26 cellular contexts compared by ENCODE assay signal in the genomic region with DNA sequence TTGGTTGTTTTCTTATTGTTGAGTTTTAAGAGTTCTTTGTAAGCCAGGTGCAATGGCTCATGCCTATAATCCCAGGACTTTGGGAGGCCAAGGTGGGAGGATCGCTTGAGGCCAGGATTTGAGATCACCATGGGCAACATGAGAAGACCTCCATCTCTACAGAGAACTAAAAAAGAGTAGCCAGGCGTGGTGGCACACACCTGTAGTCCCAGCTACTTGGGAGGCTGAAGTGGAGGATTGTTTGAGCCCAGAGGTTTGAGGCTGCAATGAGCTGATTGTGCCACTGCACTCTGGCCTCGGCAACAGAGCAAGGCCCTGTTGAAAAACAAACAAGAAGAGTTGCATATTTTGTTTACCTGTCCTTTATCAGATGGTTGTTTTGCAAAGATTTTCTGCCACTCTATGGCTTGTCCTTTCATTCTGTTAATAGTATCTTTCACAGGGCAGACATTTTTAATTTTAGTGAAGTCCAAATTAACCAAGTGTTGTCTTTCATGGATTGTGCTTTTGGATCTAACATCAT. TPM values are rescaled to one million over a fixed set of nuclear protein-coding genes. Genes with fewer than 3 reads are reported as not detected.
DNase-seq lines count a peak whose midpoint lies in the region; ATAC-seq, FAIRE-seq and TF ChIP-seq lines count a peak whose summit lies in the region.
"Had no signal": no experiment of that assay in that cellular context is flagged by ENCODE, and none has a peak within 500 bp of the region (broad histone marks: within the 10 kb centered on the region; RNA-seq: fewer than 3 reads in every experiment).

No MANE protein-coding gene starts in this region.

- TF ChIP-seq CTCF in endodermal cell (conservative IDR thresholded peaks at IDR 0.05): no peak
- no peak for TF ChIP-seq CTCF in HepG2 (CRISPR knock-in tag; IDR thresholded peaks at IDR 0.05)

- BruUV-seq in HepG2 (replicated peaks; lab: Mats Ljungman, UMichigan): no TSS peak

- POLR2A ChIA-PET in HepG2 (lab: Yijun Ruan, JAX): no interaction called here

- H3K4me1 ChIP-seq in endodermal cell (ENCODE audit: control insufficient read depth, insufficient read depth, low read length) (no peaks in the 10 kb centered on the region), HepG2 (ENCODE audit: insufficient read depth, low read length) (peaks cover 7% of the 10 kb centered on the region; the same call in 1 of the 2 replicates)
- H3K4me1 ChIP-seq: A549; BE2C; BLaER1 treated with 17β-estradiol and CSF1 and Interleukin-3, amounts not matched to agents 10 nM and 100 nM; HAP-1 had no signal

- ATAC-seq in activated T-cell treated with anti-CD3 and anti-CD28 coated beads, Interleukin-2, amount 50 U/mL, for 72 hours (replicated peaks in 1 of 2): no peak
- ATAC-seq in HepG2: peak; percentile 41; the same call in 1 of the 3 replicates
- ATAC-seq: A549, GM12878 had no signal

- WGBS in endodermal cell (ENCODE audit: insufficient coverage in 1 of 2, insufficient read length in 1 of 2), 2 experiments: 98 to 100% methylated on average over 1 to 3 of the region's 3 CpGs
- 82% methylated on average over 3 of the region's 3 CpGs for WGBS in HepG2 (ENCODE audit: low lambda C conversion rate)

- no peak for DNase-seq in activated T-cell treated with anti-CD3 and anti-CD28 coated beads, Interleukin-2, amount 50 U/mL, for 72 hours
- DNase-seq in activated T-cell treated with anti-CD3 and anti-CD28 coated beads for 4 hours (no peak), endodermal cell (no peak), HepG2 (ENCODE audit: low spot score) (peak; percentile 11), NCI-H748 treated with DMSO at 0.1 percent for 48 hours (lab: John Stamatoyannopoulos, UW) (no peak), mesenteric fat pad (ENCODE audit: low spot score) (no peak)
- DNase-seq: 8988T; ACHN; AML-193; BE2C; CD4-positive, alpha-beta T cell; CD8-positive, alpha-beta memory T cell; DMS 273 treated with DMSO at 0.1 percent for 48 hours; DMS79; EL; GDM1; GOT3; HFFc6 had no signal

- H3K36me3 ChIP-seq in endodermal cell (ENCODE audit: control insufficient read depth, insufficient read depth, low read length) (peaks cover 77% of the 10 kb centered on the region), HepG2 (replicated peaks in 1 of 2; ENCODE audit: control insufficient read depth in 1 of 2, insufficient read depth in 2 of 2, low read length in 2 of 2) (peaks cover 49 to 88% of the 10 kb centered on the region in 2 experiments)

- H2AFZ ChIP-seq in HepG2 (ENCODE audit: low read length): no peak overlapping the region

- TF ChIP-seq EP300 in HepG2 (IDR thresholded peaks at IDR 0.05; ENCODE audit: low read depth in 2 of 2, low read length in 2 of 2) (no peak), HepG2 (CRISPR knock-in tag; IDR thresholded peaks at IDR 0.05; ENCODE audit: borderline replicate concordance) (no peak)

- H4K20me1 ChIP-seq in HepG2 (ENCODE audit: insufficient read depth, low read length): no peaks in the 10 kb centered on the region

- H3K9me3 ChIP-seq in endodermal cell (ENCODE audit: control insufficient read depth, low read length): no peaks in the 10 kb centered on the region
- H3K9me3 ChIP-seq in HepG2 (ENCODE audit: low read length): no peaks in the 10 kb centered on the region
- H3K9me3 ChIP-seq: A549; BE2C; BLaER1 treated with 17β-estradiol and CSF1 and Interleukin-3, amounts not matched to agents 10 nM and 100 nM; HAP-1 had no signal

- H3K9ac ChIP-seq in endodermal cell (ENCODE audit: extremely low read depth, low read length, poor library complexity, severe bottlenecking): no peak overlapping the region
- H3K9ac ChIP-seq in HepG2 (ENCODE audit: insufficient read depth, low read depth, low read length): no peak overlapping the region
- H3K9ac ChIP-seq: BLaER1 treated with 17β-estradiol and CSF1 and Interleukin-3, amounts not matched to agents 10 nM and 100 nM had no signal

- no peak for TF ChIP-seq RAD21 in HepG2 (CRISPR knock-in tag; IDR thresholded peaks at IDR 0.05)

- H3K27me3 ChIP-seq in endodermal cell (ENCODE audit: control insufficient read depth, insufficient read depth, low read length, poor library complexity, severe bottlenecking): no peaks in the 10 kb centered on the region
- H3K27me3 ChIP-seq in HepG2 (ENCODE audit: control insufficient read depth in 1 of 2, insufficient read depth in 2 of 2, low read length in 2 of 2): no peaks in the 10 kb centered on the region
- H3K27me3 ChIP-seq: BE2C; BLaER1 treated with 17β-estradiol and CSF1 and Interleukin-3, amounts not matched to agents 10 nM and 100 nM had no signal

- H3K4me3 ChIP-seq in endodermal cell (ENCODE audit: low read length): no peak overlapping the region
- no peak overlapping the region for H3K4me3 ChIP-seq in HepG2 (replicated peaks in 1 of 3; ENCODE audit: insufficient read depth in 1 of 3, low read depth in 2 of 3, low read length in 3 of 3)
- H3K4me3 ChIP-seq: A549; BLaER1 treated with 17β-estradiol and CSF1 and Interleukin-3, amounts not matched to agents 10 nM and 100 nM; GM12878; HAP-1 had no signal

- no peak for FAIRE-seq in HepG2 (lab: Jason Lieb, UNC)
- FAIRE-seq: A549, D721Med, GM12878, GM19239, H54 had no signal

- peaks cover 9% of the 10 kb centered on the region for H3K4me1 Mint-ChIP-seq in activated T-cell treated with anti-CD3 and anti-CD28 coated beads, Interleukin-2, amount 50 U/mL, for 72 hours (ENCODE audit: low read depth)
- peaks cover 3% of the 10 kb centered on the region for H3K4me1 Mint-ChIP-seq in endodermal cell
- H3K4me1 Mint-ChIP-seq: CD14-positive monocyte; CD8-positive, alpha-beta memory T cell had no signal

- H3K36me3 Mint-ChIP-seq in activated T-cell treated with anti-CD3 and anti-CD28 coated beads, Interleukin-2, amount 50 U/mL, for 72 hours (ENCODE audit: insufficient read depth in 2 of 2): peaks cover 10 to 30% of the 10 kb centered on the region in 2 donors
- H3K36me3 Mint-ChIP-seq in endodermal cell (ENCODE audit: low read depth): peaks cover 70% of the 10 kb centered on the region

- H3K27ac ChIP-seq in endodermal cell (ENCODE audit: low read depth, low read length) (no peak overlapping the region), HepG2 (ENCODE audit: extremely low read length, insufficient read depth, low read length) (no peak overlapping the region)
- H3K27ac ChIP-seq: A549; BLaER1 treated with 17β-estradiol and CSF1 and Interleukin-3, amounts not matched to agents 10 nM and 100 nM had no signal

- H3K9me3 Mint-ChIP-seq in activated T-cell treated with anti-CD3 and anti-CD28 coated beads, Interleukin-2, amount 50 U/mL, for 72 hours: no peaks in the 10 kb centered on the region
- H3K9me3 Mint-ChIP-seq in endodermal cell: peaks cover 2% of the 10 kb centered on the region
- H3K9me3 Mint-ChIP-seq: CD14-positive monocyte; CD4-positive, alpha-beta T cell; CD8-positive, alpha-beta memory T cell; HFFc6 had no signal

- in situ Hi-C loops in HepG2 (cut with HindIII; ENCODE audit: extremely low pct_ligation_motif_present, low pct_unique_long_range_greater_than_20kb): no loop called here

- CTCF ChIA-PET in HepG2 (lab: Yijun Ruan, JAX; ENCODE audit: low intra/inter-chr PET ratio, low total read pairs): no interaction called here

- no peak for TF ChIP-seq POLR2A in HepG2 (IDR thresholded peaks at IDR 0.05; ENCODE audit: insufficient read depth in 1 of 2, low read depth in 2 of 2, low read length in 2 of 2)

- intact Hi-C loops in HepG2 (cut with micrococcal nuclease; ENCODE audit: unreplicated experiment): no loop called here

- H3K27me3 Mint-ChIP-seq in activated T-cell treated with anti-CD3 and anti-CD28 coated beads, Interleukin-2, amount 50 U/mL, for 72 hours (ENCODE audit: low read depth): no peaks in the 10 kb centered on the region
- H3K27me3 Mint-ChIP-seq in endodermal cell (ENCODE audit: insufficient read depth): no peaks in the 10 kb centered on the region
- H3K27me3 Mint-ChIP-seq: CD4-positive, alpha-beta T cell; CD8-positive, alpha-beta memory T cell had no signal

- H3K4me3 Mint-ChIP-seq in activated T-cell treated with anti-CD3 and anti-CD28 coated beads, Interleukin-2, amount 50 U/mL, for 72 hours: no peak overlapping the region
- no peak overlapping the region for H3K4me3 Mint-ChIP-seq in endodermal cell
- H3K4me3 Mint-ChIP-seq: CD14-positive monocyte; CD4-positive, alpha-beta T cell; CD8-positive, alpha-beta memory T cell; HFFc6 had no signal

- H3K79me2 ChIP-seq in HepG2 (ENCODE audit: insufficient read depth, low read length): no peaks in the 10 kb centered on the region

- H3K27ac Mint-ChIP-seq in activated T-cell treated with anti-CD3 and anti-CD28 coated beads, Interleukin-2, amount 50 U/mL, for 72 hours: peak overlapping the region; percentile 28
- peak overlapping the region; percentile 22 for H3K27ac Mint-ChIP-seq in endodermal cell
- H3K27ac Mint-ChIP-seq: CD4-positive, alpha-beta T cell; HFFc6 had no signal

- no peak overlapping the region for H3K4me2 ChIP-seq in HepG2 (ENCODE audit: low read depth, low read length)
- H3K4me2 ChIP-seq: A549; BLaER1 treated with 17β-estradiol and CSF1 and Interleukin-3, amounts not matched to agents 10 nM and 100 nM had no signal

RNA-seq across cellular contexts. Expression of gene UGGT1, which starts 46.2 kb away (rescaled TPM):
- 10 to 100 TPM; 48.6 to 54.3 TPM for total RNA-seq in activated T-cell treated with anti-CD3 and anti-CD28 coated beads, Interleukin-2, amount 50 U/mL, for 72 hours
- total RNA-seq in endodermal cell (10 to 100 TPM; 66.9 to 78.6 TPM), HepG2 (2016; rRNA removed; fragmentation: Illumina TruSeq; extraction: Trizol) (56.4 and 83.2 TPM in 2 replicates), mesenteric fat pad (50.3 TPM)
- polyA plus RNA-seq in endodermal cell (2013, experiment 1 of 2): 31.7 TPM
- 33.5 TPM for polyA plus RNA-seq in endodermal cell (2013, experiment 2 of 2)
- 10.2 and 10.6 TPM in 2 replicates for total RNA-seq in HepG2 (2016; cell fraction: cytosol; rRNA removed; fragmentation: Illumina TruSeq; extraction: Trizol; ENCODE audit: low read depth)
- total RNA-seq in HepG2 (2016; cell fraction: insoluble cytoplasmic fraction; rRNA removed; fragmentation: Illumina TruSeq; extraction: Trizol): 53.9 and 81.0 TPM in 2 replicates
- 15.1 and 16.2 TPM in 2 replicates for total RNA-seq in HepG2 (2016; cell fraction: membrane; rRNA removed; fragmentation: Illumina TruSeq; extraction: Trizol)
- total RNA-seq in HepG2 (2016; cell fraction: nucleus; rRNA removed; fragmentation: Illumina TruSeq; extraction: Trizol): 99.0 and 108 TPM in 2 replicates
- polyA plus RNA-seq in HepG2 (2011; rRNA removed): 26.7 and 35.8 TPM in 2 replicates
- polyA plus RNA-seq in HepG2 (2011; cell fraction: cytosol; rRNA removed): 23.2 and 25.7 TPM in 2 replicates
- polyA plus RNA-seq in HepG2 (2011; cell fraction: nucleus; rRNA removed): 23.0 and 23.4 TPM in 2 replicates
- 32.1 and 43.1 TPM in 2 replicates for polyA plus RNA-seq in HepG2 (2012)
- 2.6 and 3.3 TPM in 2 replicates for polyA plus RNA-seq in HepG2 (2016; cell fraction: cytosol; fragmentation: Illumina TruSeq; extraction: Trizol; ENCODE audit: low read depth)
- polyA plus RNA-seq in HepG2 (2016; cell fraction: insoluble cytoplasmic fraction; fragmentation: Illumina TruSeq; extraction: Trizol; ENCODE audit: low read depth): 25.9 and 30.7 TPM in 2 replicates
- polyA plus RNA-seq in HepG2 (2016; cell fraction: membrane; fragmentation: Illumina TruSeq; extraction: Trizol; ENCODE audit: low read depth): 4.8 and 6.9 TPM in 2 replicates
- 80.4 and 80.6 TPM in 2 replicates for polyA plus RNA-seq in HepG2 (2016; cell fraction: nucleus; fragmentation: Illumina TruSeq; extraction: Trizol; ENCODE audit: insufficient read depth, low read depth)
- polyA minus RNA-seq in HepG2 (2011; rRNA and poly(A)+ RNA removed; ENCODE audit: low replicate concordance): 24.8 and 73.9 TPM in 2 replicates
- polyA minus RNA-seq in HepG2 (2011; cell fraction: cytosol; rRNA and poly(A)+ RNA removed): 59.4 and 63.1 TPM in 2 replicates
- 73.8 and 83.4 TPM in 2 replicates for polyA minus RNA-seq in HepG2 (2011; cell fraction: nucleus; rRNA and poly(A)+ RNA removed)
